In the genomic region with DNA sequence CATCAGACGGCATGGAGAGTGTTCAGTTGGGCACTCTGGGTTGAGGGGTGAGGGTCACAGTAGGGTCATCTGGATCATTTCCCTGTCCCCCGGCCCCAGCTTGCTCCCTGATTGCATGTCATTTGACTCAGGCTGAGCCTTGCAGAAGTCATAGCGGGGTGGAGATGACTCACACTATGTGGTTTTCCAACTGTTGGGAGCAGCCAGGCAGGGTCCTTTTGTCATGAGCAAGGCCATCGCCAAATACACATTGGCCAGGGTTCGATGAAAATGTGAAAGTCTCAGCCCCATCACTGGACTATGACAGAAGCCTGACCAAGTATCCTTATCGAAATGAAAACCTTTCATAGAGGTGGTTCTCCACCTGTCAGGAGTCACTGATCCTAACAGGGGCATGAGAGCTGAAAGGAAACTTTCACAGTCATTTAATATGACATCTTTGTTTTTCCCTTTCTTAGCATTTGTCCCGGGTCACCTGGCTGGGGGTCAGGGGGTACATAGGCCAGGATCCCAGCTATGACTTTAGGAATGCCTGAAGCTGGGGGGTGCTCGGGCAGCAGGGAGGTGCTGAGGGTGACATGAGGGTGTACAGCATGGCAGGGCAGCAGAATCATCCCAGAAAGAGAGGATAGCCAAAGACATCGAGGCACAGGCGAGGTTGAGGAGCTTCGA, we compare ENCODE assay signal across 1 cellular context.
TF ChIP-seq lines count a peak whose summit lies in the region.

No MANE protein-coding gene starts in this region.

TF ChIP-seq in K562, 482 proteins besides CTCF, POLR2A, EP300 and RAD21 (continues in another document):
- TF ChIP-seq, protein P1, sequence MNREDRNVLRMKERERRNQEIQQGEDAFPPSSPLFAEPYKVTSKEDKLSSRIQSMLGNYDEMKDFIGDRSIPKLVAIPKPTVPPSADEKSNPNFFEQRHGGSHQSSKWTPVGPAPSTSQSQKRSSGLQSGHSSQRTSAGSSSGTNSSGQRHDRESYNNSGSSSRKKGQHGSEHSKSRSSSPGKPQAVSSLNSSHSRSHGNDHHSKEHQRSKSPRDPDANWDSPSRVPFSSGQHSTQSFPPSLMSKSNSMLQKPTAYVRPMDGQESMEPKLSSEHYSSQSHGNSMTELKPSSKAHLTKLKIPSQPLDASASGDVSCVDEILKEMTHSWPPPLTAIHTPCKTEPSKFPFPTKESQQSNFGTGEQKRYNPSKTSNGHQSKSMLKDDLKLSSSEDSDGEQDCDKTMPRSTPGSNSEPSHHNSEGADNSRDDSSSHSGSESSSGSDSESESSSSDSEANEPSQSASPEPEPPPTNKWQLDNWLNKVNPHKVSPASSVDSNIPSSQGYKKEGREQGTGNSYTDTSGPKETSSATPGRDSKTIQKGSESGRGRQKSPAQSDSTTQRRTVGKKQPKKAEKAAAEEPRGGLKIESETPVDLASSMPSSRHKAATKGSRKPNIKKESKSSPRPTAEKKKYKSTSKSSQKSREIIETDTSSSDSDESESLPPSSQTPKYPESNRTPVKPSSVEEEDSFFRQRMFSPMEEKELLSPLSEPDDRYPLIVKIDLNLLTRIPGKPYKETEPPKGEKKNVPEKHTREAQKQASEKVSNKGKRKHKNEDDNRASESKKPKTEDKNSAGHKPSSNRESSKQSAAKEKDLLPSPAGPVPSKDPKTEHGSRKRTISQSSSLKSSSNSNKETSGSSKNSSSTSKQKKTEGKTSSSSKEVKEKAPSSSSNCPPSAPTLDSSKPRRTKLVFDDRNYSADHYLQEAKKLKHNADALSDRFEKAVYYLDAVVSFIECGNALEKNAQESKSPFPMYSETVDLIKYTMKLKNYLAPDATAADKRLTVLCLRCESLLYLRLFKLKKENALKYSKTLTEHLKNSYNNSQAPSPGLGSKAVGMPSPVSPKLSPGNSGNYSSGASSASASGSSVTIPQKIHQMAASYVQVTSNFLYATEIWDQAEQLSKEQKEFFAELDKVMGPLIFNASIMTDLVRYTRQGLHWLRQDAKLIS (CRISPR knock-in tag; IDR thresholded peaks at IDR 0.05), result no peak
- TF ChIP-seq ZNF436 (CRISPR knock-in tag; IDR thresholded peaks at IDR 0.05), result no peak
- TF ChIP-seq, protein P2, sequence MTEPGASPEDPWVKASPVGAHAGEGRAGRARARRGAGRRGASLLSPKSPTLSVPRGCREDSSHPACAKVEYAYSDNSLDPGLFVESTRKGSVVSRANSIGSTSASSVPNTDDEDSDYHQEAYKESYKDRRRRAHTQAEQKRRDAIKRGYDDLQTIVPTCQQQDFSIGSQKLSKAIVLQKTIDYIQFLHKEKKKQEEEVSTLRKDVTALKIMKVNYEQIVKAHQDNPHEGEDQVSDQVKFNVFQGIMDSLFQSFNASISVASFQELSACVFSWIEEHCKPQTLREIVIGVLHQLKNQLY (CRISPR knock-in tag; conservative IDR thresholded peaks at IDR 0.05), result no peak
- TF ChIP-seq, protein P3, sequence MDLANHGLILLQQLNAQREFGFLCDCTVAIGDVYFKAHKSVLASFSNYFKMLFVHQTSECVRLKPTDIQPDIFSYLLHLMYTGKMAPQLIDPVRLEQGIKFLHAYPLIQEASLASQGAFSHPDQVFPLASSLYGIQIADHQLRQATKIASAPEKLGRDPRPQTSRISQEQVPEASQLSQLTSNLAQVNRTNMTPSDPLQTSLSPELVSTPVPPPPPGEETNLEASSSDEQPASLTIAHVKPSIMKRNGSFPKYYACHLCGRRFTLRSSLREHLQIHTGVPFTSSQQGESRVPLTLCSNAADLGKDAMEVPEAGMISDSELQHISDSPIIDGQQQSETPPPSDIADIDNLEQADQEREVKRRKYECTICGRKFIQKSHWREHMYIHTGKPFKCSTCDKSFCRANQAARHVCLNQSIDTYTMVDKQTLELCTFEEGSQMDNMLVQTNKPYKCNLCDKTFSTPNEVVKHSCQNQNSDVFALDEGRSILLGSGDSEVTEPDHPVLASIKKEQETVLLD (IDR thresholded peaks at IDR 0.05), result no peak
- no peak for TF ChIP-seq PML (IDR thresholded peaks at IDR 0.05; ENCODE audit: low read length)
- no peak for TF ChIP-seq STAT5B (CRISPR knock-in tag; IDR thresholded peaks at IDR 0.05)
- TF ChIP-seq FOXA3 (CRISPR knock-in tag; conservative IDR thresholded peaks at IDR 0.05 in 1 of 2, IDR thresholded peaks at IDR 0.05 in 1 of 2), result no peak
- no peak for TF ChIP-seq TAF7 (tag; IDR thresholded peaks at IDR 0.05)
- TF ChIP-seq RBM14 (IDR thresholded peaks at IDR 0.05; ENCODE audit: borderline replicate concordance, insufficient read depth, low read depth, low read length), result no peak
- TF ChIP-seq U2AF2 (optimal IDR thresholded peaks at IDR 0.05; ENCODE audit: low read depth, low read length), result no peak
- TF ChIP-seq ETS2 (tag; IDR thresholded peaks at IDR 0.05; ENCODE audit: borderline replicate concordance, poor library complexity, severe bottlenecking), result no peak
- TF ChIP-seq ZNF699 (CRISPR knock-in tag; IDR thresholded peaks at IDR 0.05; ENCODE audit: insufficient replicate concordance), result no peak
- TF ChIP-seq SRSF3 (IDR thresholded peaks at IDR 0.05; ENCODE audit: insufficient read depth, low read length), result no peak
- no peak for TF ChIP-seq NFIX (CRISPR knock-in tag; IDR thresholded peaks at IDR 0.05; ENCODE audit: low read depth)
- TF ChIP-seq, protein P4, sequence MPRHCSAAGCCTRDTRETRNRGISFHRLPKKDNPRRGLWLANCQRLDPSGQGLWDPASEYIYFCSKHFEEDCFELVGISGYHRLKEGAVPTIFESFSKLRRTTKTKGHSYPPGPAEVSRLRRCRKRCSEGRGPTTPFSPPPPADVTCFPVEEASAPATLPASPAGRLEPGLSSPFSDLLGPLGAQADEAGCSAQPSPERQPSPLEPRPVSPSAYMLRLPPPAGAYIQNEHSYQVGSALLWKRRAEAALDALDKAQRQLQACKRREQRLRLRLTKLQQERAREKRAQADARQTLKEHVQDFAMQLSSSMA (CRISPR knock-in tag; IDR thresholded peaks at IDR 0.05), result no peak
- no peak for TF ChIP-seq GATAD2A (IDR thresholded peaks at IDR 0.05)
- no peak for TF ChIP-seq BRF1 (IDR thresholded peaks at IDR 0.05; ENCODE audit: borderline replicate concordance, extremely low read depth, insufficient read length)
- TF ChIP-seq XRCC4 (IDR thresholded peaks at IDR 0.05; ENCODE audit: extremely low read depth, insufficient read depth, insufficient read length), result no peak
- TF ChIP-seq TGIF2 (CRISPR knock-in tag; IDR thresholded peaks at IDR 0.05), result no peak
- TF ChIP-seq, protein P5, sequence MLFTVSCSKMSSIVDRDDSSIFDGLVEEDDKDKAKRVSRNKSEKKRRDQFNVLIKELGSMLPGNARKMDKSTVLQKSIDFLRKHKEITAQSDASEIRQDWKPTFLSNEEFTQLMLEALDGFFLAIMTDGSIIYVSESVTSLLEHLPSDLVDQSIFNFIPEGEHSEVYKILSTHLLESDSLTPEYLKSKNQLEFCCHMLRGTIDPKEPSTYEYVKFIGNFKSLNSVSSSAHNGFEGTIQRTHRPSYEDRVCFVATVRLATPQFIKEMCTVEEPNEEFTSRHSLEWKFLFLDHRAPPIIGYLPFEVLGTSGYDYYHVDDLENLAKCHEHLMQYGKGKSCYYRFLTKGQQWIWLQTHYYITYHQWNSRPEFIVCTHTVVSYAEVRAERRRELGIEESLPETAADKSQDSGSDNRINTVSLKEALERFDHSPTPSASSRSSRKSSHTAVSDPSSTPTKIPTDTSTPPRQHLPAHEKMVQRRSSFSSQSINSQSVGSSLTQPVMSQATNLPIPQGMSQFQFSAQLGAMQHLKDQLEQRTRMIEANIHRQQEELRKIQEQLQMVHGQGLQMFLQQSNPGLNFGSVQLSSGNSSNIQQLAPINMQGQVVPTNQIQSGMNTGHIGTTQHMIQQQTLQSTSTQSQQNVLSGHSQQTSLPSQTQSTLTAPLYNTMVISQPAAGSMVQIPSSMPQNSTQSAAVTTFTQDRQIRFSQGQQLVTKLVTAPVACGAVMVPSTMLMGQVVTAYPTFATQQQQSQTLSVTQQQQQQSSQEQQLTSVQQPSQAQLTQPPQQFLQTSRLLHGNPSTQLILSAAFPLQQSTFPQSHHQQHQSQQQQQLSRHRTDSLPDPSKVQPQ (CRISPR knock-in tag; IDR thresholded peaks at IDR 0.05; ENCODE audit: borderline replicate concordance), result 0 out of 2 replicates have a peak, but pooled peaks have one; percentile 5
- TF ChIP-seq, protein P6, sequence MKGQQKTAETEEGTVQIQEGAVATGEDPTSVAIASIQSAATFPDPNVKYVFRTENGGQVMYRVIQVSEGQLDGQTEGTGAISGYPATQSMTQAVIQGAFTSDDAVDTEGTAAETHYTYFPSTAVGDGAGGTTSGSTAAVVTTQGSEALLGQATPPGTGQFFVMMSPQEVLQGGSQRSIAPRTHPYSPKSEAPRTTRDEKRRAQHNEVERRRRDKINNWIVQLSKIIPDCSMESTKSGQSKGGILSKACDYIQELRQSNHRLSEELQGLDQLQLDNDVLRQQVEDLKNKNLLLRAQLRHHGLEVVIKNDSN (CRISPR knock-in tag; IDR thresholded peaks at IDR 0.05), result no peak
- TF ChIP-seq TEAD2 (tag; IDR thresholded peaks at IDR 0.05), result peak; percentile 60; the same call in 1 of the 2 replicates
- 0 out of 2 replicates have a peak, but pooled peaks have one; percentile 15 for TF ChIP-seq GTF2E2 (tag; IDR thresholded peaks at IDR 0.05)
- 0 out of 2 replicates have a peak, but pooled peaks have one; percentile 79 for TF ChIP-seq ZNF133 (CRISPR knock-in tag; IDR thresholded peaks at IDR 0.05)
- peak; percentile 79 for TF ChIP-seq ZNF239 (CRISPR knock-in tag; IDR thresholded peaks at IDR 0.05)
- TF ChIP-seq TOE1 (IDR thresholded peaks at IDR 0.05; ENCODE audit: borderline replicate concordance), result no peak
- TF ChIP-seq TOE1 (CRISPR knock-in tag; IDR thresholded peaks at IDR 0.05; ENCODE audit: borderline replicate concordance, low read depth), result no peak
- no peak for TF ChIP-seq SMAD1 (IDR thresholded peaks at IDR 0.05; ENCODE audit: low read depth, low read length, partially characterized antibody)
- no peak for TF ChIP-seq FOXK2 (conservative IDR thresholded peaks at IDR 0.05 in 1 of 2, IDR thresholded peaks at IDR 0.05 in 1 of 2; ENCODE audit: low read depth in 2 of 2)
- no peak for TF ChIP-seq KDM4B (IDR thresholded peaks at IDR 0.05; ENCODE audit: borderline replicate concordance in 2 of 2, low read depth in 1 of 2)
- TF ChIP-seq ZBED1 (IDR thresholded peaks at IDR 0.05), result no peak
- TF ChIP-seq, protein P7, sequence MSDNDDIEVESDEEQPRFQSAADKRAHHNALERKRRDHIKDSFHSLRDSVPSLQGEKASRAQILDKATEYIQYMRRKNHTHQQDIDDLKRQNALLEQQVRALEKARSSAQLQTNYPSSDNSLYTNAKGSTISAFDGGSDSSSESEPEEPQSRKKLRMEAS (CRISPR knock-in tag; IDR thresholded peaks at IDR 0.05), result no peak
- TF ChIP-seq ETV1 (tag; conservative IDR thresholded peaks at IDR 0.05; ENCODE audit: low read depth), result peak; percentile 64
- no peak for TF ChIP-seq SP1 (CRISPR knock-in tag; IDR thresholded peaks at IDR 0.05)
- TF ChIP-seq TAL1 (IDR thresholded peaks at IDR 0.05), result no peak
- no peak for TF ChIP-seq NR2F6 (CRISPR knock-in tag; IDR thresholded peaks at IDR 0.05)
- TF ChIP-seq DDX20 (tag; IDR thresholded peaks at IDR 0.05; ENCODE audit: low read depth), result peak; percentile 91
- TF ChIP-seq PURB (CRISPR knock-in tag; IDR thresholded peaks at IDR 0.05; ENCODE audit: low read depth), result no peak
